8 cellular contexts compared by ENCODE assay signal in genomic region chr11:2383823-2384722, GRCh38. TPM values are rescaled to one million over a fixed set of nuclear protein-coding genes. Genes with fewer than 3 reads are reported as not detected.
DNase-seq lines count a peak whose midpoint lies in the region; ATAC-seq and TF ChIP-seq lines count a peak whose summit lies in the region.

No MANE protein-coding gene starts in this region.

- H3K9me3 Mint-ChIP-seq in T-helper 1 cell treated with Interleukin-12 subunit alpha and Interleukin-12 subunit beta and Interleukin-4 antibody, amounts not matched to agents 30 μg/mL and 1 μg/mL, for 36 hours = no peaks in the 10 kb centered on the region
- no peaks in the 10 kb centered on the region for H3K9me3 Mint-ChIP-seq in stimulated activated memory B cell treated with anti-CD40 and anti-IgM and Interleukin-4, amounts not matched to agents 10 μg/mL and 1 μg/mL and 100 μg/mL, for 72 hours

- H3K36me3 ChIP-seq in cardiac muscle cell = no peaks in the 10 kb centered on the region
- no peaks in the 10 kb centered on the region; the same call in 1 of the 2 replicates for H3K36me3 ChIP-seq in SJCRH30

- ATAC-seq in GM18867 (IDR thresholded peaks at IDR 0.05; ENCODE audit: unreplicated experiment) (peak; percentile 25), GM21526 (IDR thresholded peaks at IDR 0.05; ENCODE audit: low FRiP score, unreplicated experiment) (no peak), GM18498 (IDR thresholded peaks at IDR 0.05; ENCODE audit: unreplicated experiment) (no peak), HG03469 (IDR thresholded peaks at IDR 0.05; ENCODE audit: unreplicated experiment) (no peak)
- ATAC-seq in stimulated activated memory B cell treated with anti-CD40 and anti-IgM and Interleukin-4, amounts not matched to agents 10 μg/mL and 1 μg/mL and 100 μg/mL, for 72 hours = peak; percentile 62

- H3K4me3 ChIP-seq in cardiac muscle cell = no peak overlapping the region
- H3K4me3 ChIP-seq in SJCRH30 = no peak overlapping the region

- no peaks in the 10 kb centered on the region for H3K27me3 Mint-ChIP-seq in T-helper 1 cell treated with Interleukin-12 subunit alpha and Interleukin-12 subunit beta and Interleukin-4 antibody, amounts not matched to agents 30 μg/mL and 1 μg/mL, for 36 hours (ENCODE audit: low read depth)
- no peaks in the 10 kb centered on the region for H3K27me3 Mint-ChIP-seq in stimulated activated memory B cell treated with anti-CD40 and anti-IgM and Interleukin-4, amounts not matched to agents 10 μg/mL and 1 μg/mL and 100 μg/mL, for 72 hours

- H3K27ac Mint-ChIP-seq in T-helper 1 cell treated with Interleukin-12 subunit alpha and Interleukin-12 subunit beta and Interleukin-4 antibody, amounts not matched to agents 30 μg/mL and 1 μg/mL, for 36 hours = peak overlapping the region; percentile 52
- peak overlapping the region; percentile 91 for H3K27ac Mint-ChIP-seq in stimulated activated memory B cell treated with anti-CD40 and anti-IgM and Interleukin-4, amounts not matched to agents 10 μg/mL and 1 μg/mL and 100 μg/mL, for 72 hours

- TF ChIP-seq CTCF in cardiac muscle cell (IDR thresholded peaks at IDR 0.05; ENCODE audit: low read depth, low read length) = no peak

- H3K4me1 ChIP-seq in cardiac muscle cell (ENCODE audit: low read depth) (peaks cover 22% of the 10 kb centered on the region), SJCRH30 (peaks cover 23% of the 10 kb centered on the region)

- H3K4me1 Mint-ChIP-seq in T-helper 1 cell treated with Interleukin-12 subunit alpha and Interleukin-12 subunit beta and Interleukin-4 antibody, amounts not matched to agents 30 μg/mL and 1 μg/mL, for 36 hours (ENCODE audit: low read depth) = peaks cover 14% of the 10 kb centered on the region
- peaks cover 95% of the 10 kb centered on the region for H3K4me1 Mint-ChIP-seq in stimulated activated memory B cell treated with anti-CD40 and anti-IgM and Interleukin-4, amounts not matched to agents 10 μg/mL and 1 μg/mL and 100 μg/mL, for 72 hours

- H3K9me3 ChIP-seq in cardiac muscle cell (ENCODE audit: low read depth) = no peaks in the 10 kb centered on the region
- no peaks in the 10 kb centered on the region for H3K9me3 ChIP-seq in SJCRH30 (replicated peaks)

- H3K4me3 Mint-ChIP-seq in T-helper 1 cell treated with Interleukin-12 subunit alpha and Interleukin-12 subunit beta and Interleukin-4 antibody, amounts not matched to agents 30 μg/mL and 1 μg/mL, for 36 hours = no peak overlapping the region
- peak overlapping the region; percentile 86 for H3K4me3 Mint-ChIP-seq in stimulated activated memory B cell treated with anti-CD40 and anti-IgM and Interleukin-4, amounts not matched to agents 10 μg/mL and 1 μg/mL and 100 μg/mL, for 72 hours

- H3K27ac ChIP-seq in cardiac muscle cell (peak overlapping the region; percentile 86), SJCRH30 (no peak overlapping the region)

- H3K27me3 ChIP-seq in cardiac muscle cell = no peaks in the 10 kb centered on the region
- no peaks in the 10 kb centered on the region for H3K27me3 ChIP-seq in SJCRH30

- DNase-seq in cardiac muscle cell (ENCODE audit: low read depth in 1 of 2, low spot score in 1 of 2) (no peak), SJCRH30 (no peak)

- peaks cover 3% of the 10 kb centered on the region for H3K36me3 Mint-ChIP-seq in T-helper 1 cell treated with Interleukin-12 subunit alpha and Interleukin-12 subunit beta and Interleukin-4 antibody, amounts not matched to agents 30 μg/mL and 1 μg/mL, for 36 hours (ENCODE audit: low read depth)
- no peaks in the 10 kb centered on the region for H3K36me3 Mint-ChIP-seq in stimulated activated memory B cell treated with anti-CD40 and anti-IgM and Interleukin-4, amounts not matched to agents 10 μg/mL and 1 μg/mL and 100 μg/mL, for 72 hours

RNA-seq across cellular contexts. Expression of gene CD81, which starts 7.0 kb away (rescaled TPM):
- 212 and 264 TPM in 2 replicates for total RNA-seq in cardiac muscle cell
- polyA plus RNA-seq in cardiac muscle cell = 409 and 444 TPM in 2 replicates
- total RNA-seq in SJCRH30 (2014; rRNA removed; shearing (Covaris generic)) = 95.3 and 97.7 TPM in 2 replicates

RNA-seq across cellular contexts. Expression of gene TSSC4, which starts 16.5 kb away (rescaled TPM):
- total RNA-seq in cardiac muscle cell = 61.4 and 71.6 TPM in 2 replicates
- 71.4 and 94.8 TPM in 2 replicates for polyA plus RNA-seq in cardiac muscle cell
- total RNA-seq in SJCRH30 (2014; rRNA removed; shearing (Covaris generic)) = 26.7 and 31.1 TPM in 2 replicates

Comparison
In these comparisons a context has a peak if more than half of its experiments do, and no peak if none do; other contexts are left out.
1. ATAC-seq: peak in GM18867 (single experiment) and stimulated activated memory B cell treated with anti-CD40 and anti-IgM and Interleukin-4, amounts not matched to agents 10 μg/mL and 1 μg/mL and 100 μg/mL, for 72 hours (single experiment); none in GM21526 (single experiment), GM18498 (single experiment) and HG03469 (single experiment).